24 cellular contexts compared by ENCODE assay signal in genomic region chr3:80357761-80358160, GRCh38.
"Had no signal": no experiment of that assay in that cellular context is flagged by ENCODE, and none has a peak within 500 bp of the region (broad histone marks: within the 10 kb centered on the region; RNA-seq: fewer than 3 reads in every experiment).

No MANE protein-coding gene starts in this region.

- DNase-seq: dermis blood vessel endothelial cell; dorsolateral prefrontal cortex; effector CD4-positive, alpha-beta T cell; effector memory CD4-positive, alpha-beta T cell; foreskin melanocyte; gastrocnemius medialis; glutamatergic neuron; head of caudate nucleus; heart right ventricle; hippocampal formation; left cardiac atrium; left lung; left ventricle myocardium superior; lower lobe of right lung; mesenchymal stem cell; mucosa of descending colon; naive B cell; naive thymus-derived CD8-positive, alpha-beta T cell had no signal

- H3K27me3 ChIP-seq: dorsolateral prefrontal cortex, esophagus muscularis mucosa, gastrocnemius medialis, heart right ventricle, left lung had no signal

- H3K4me1 ChIP-seq: esophagus muscularis mucosa, gastrocnemius medialis, heart right ventricle, left lung, lower lobe of right lung had no signal

- H3K4me1 Mint-ChIP-seq: mesothelial cell of epicardium; naive B cell; naive thymus-derived CD8-positive, alpha-beta T cell had no signal

- H3K27me3 Mint-ChIP-seq: naive B cell; naive thymus-derived CD8-positive, alpha-beta T cell had no signal

- H3K9me3 ChIP-seq: esophagus muscularis mucosa, gastrocnemius medialis, heart right ventricle, lower lobe of right lung, mucosa of descending colon had no signal

- FAIRE-seq: colon, endothelial cell of umbilical vein, islet of Langerhans had no signal

- H3K27ac ChIP-seq: coronary artery, dorsolateral prefrontal cortex, esophagus muscularis mucosa, gastrocnemius medialis, heart right ventricle, left lung, lower lobe of right lung had no signal

- H3K36me3 Mint-ChIP-seq: mesothelial cell of epicardium; naive B cell; naive thymus-derived CD8-positive, alpha-beta T cell had no signal

- H3K4me3 Mint-ChIP-seq: mesothelial cell of epicardium; naive B cell; naive thymus-derived CD8-positive, alpha-beta T cell had no signal

- H3K27ac Mint-ChIP-seq: mesothelial cell of epicardium; naive B cell; naive thymus-derived CD8-positive, alpha-beta T cell had no signal

- H3K36me3 ChIP-seq: esophagus muscularis mucosa, gastrocnemius medialis, heart right ventricle, left lung, lower lobe of right lung had no signal

- H3K9me3 Mint-ChIP-seq: mesothelial cell of epicardium had no signal

- H3K4me3 ChIP-seq: coronary artery, dorsolateral prefrontal cortex, esophagus muscularis mucosa, gastrocnemius medialis, heart right ventricle, left lung, lower lobe of right lung, mucosa of descending colon had no signal
